ENCODE assay signal across 1 cellular context in the genomic region with DNA sequence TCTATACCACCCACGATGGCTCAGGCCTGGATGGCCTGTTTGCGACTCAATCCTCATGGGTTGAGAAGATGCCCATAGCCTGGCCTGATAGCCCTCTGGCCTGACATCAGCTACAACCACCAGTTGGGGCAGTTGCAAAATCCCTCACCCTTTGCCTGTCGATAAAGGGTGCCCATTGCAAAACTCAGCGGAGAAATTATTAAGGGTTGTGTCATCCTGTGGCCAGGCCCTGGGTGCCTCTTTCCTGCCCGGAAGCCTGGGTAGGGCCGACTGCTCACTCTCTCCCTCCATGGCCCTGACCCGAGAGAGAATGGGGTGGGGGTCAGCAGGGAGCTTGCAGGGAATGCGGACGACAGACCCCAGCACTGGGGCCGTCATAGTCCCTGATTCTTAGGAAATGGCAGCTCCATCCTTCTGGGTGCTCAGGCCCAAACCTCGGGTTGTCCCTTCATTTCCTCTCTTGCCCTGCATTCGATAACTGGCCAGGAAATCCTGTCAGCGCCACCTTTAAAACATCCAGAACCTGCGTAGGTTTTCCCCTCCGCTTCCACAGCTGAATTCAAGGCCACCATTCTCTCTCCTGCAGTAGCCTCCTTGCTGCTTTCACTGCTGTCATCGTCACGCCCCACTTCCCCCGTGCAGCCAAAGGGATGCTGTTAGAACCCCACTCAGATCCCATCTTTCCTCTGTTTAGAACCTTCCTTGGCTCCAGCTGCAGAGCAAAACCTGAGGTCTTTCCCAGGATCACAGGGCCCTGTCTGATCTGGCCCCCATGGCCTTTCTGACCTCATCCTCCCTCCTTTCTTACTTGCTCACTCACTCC.
TF ChIP-seq lines count a peak whose summit lies in the region.

No MANE protein-coding gene starts in this region.

TF ChIP-seq in HepG2, 621 proteins besides CTCF, POLR2A, EP300 and RAD21 (continued from another document and continues in another):
- TF ChIP-seq ZNF891 (CRISPR knock-in tag; IDR thresholded peaks at IDR 0.05): 0 out of 2 replicates have a peak, but pooled peaks have one; percentile 25
- no peak for TF ChIP-seq ZNF225 (CRISPR knock-in tag; IDR thresholded peaks at IDR 0.05)
- 0 out of 2 replicates have a peak, but pooled peaks have one; percentile 31 for TF ChIP-seq HNRNPL (IDR thresholded peaks at IDR 0.05; ENCODE audit: low read depth, low read length)
- no peak for TF ChIP-seq DMAP1 (CRISPR knock-in tag; IDR thresholded peaks at IDR 0.05)
- no peak for TF ChIP-seq ZMYM3 (CRISPR knock-in tag; IDR thresholded peaks at IDR 0.05)
- no peak for TF ChIP-seq ZFP36L1 (CRISPR knock-in tag; IDR thresholded peaks at IDR 0.05)
- TF ChIP-seq, protein P1, sequence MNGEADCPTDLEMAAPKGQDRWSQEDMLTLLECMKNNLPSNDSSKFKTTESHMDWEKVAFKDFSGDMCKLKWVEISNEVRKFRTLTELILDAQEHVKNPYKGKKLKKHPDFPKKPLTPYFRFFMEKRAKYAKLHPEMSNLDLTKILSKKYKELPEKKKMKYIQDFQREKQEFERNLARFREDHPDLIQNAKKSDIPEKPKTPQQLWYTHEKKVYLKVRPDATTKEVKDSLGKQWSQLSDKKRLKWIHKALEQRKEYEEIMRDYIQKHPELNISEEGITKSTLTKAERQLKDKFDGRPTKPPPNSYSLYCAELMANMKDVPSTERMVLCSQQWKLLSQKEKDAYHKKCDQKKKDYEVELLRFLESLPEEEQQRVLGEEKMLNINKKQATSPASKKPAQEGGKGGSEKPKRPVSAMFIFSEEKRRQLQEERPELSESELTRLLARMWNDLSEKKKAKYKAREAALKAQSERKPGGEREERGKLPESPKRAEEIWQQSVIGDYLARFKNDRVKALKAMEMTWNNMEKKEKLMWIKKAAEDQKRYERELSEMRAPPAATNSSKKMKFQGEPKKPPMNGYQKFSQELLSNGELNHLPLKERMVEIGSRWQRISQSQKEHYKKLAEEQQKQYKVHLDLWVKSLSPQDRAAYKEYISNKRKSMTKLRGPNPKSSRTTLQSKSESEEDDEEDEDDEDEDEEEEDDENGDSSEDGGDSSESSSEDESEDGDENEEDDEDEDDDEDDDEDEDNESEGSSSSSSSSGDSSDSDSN (CRISPR knock-in tag; IDR thresholded peaks at IDR 0.05): peak; percentile 53; the same call in 1 of the 2 replicates
- no peak for TF ChIP-seq CCAR2 (optimal IDR thresholded peaks at IDR 0.05; ENCODE audit: low read depth, low read length)
- 0 out of 2 replicates have a peak, but pooled peaks have one; percentile 40 for TF ChIP-seq HDAC1 (CRISPR knock-in tag; IDR thresholded peaks at IDR 0.05)
- peak; percentile 64 for TF ChIP-seq GATAD2A (CRISPR knock-in tag; IDR thresholded peaks at IDR 0.05)
- TF ChIP-seq, protein P2, sequence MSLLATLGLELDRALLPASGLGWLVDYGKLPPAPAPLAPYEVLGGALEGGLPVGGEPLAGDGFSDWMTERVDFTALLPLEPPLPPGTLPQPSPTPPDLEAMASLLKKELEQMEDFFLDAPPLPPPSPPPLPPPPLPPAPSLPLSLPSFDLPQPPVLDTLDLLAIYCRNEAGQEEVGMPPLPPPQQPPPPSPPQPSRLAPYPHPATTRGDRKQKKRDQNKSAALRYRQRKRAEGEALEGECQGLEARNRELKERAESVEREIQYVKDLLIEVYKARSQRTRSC (CRISPR knock-in tag; IDR thresholded peaks at IDR 0.05; ENCODE audit: low read depth): no peak
- TF ChIP-seq, protein P3, sequence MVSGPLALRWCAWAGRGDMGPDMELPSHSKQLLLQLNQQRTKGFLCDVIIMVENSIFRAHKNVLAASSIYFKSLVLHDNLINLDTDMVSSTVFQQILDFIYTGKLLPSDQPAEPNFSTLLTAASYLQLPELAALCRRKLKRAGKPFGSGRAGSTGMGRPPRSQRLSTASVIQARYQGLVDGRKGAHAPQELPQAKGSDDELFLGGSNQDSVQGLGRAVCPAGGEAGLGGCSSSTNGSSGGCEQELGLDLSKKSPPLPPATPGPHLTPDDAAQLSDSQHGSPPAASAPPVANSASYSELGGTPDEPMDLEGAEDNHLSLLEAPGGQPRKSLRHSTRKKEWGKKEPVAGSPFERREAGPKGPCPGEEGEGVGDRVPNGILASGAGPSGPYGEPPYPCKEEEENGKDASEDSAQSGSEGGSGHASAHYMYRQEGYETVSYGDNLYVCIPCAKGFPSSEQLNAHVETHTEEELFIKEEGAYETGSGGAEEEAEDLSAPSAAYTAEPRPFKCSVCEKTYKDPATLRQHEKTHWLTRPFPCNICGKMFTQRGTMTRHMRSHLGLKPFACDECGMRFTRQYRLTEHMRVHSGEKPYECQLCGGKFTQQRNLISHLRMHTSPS (CRISPR knock-in tag; IDR thresholded peaks at IDR 0.05; ENCODE audit: low read depth): peak; percentile 70; the same call in 1 of the 2 replicates
- TF ChIP-seq, protein P4, sequence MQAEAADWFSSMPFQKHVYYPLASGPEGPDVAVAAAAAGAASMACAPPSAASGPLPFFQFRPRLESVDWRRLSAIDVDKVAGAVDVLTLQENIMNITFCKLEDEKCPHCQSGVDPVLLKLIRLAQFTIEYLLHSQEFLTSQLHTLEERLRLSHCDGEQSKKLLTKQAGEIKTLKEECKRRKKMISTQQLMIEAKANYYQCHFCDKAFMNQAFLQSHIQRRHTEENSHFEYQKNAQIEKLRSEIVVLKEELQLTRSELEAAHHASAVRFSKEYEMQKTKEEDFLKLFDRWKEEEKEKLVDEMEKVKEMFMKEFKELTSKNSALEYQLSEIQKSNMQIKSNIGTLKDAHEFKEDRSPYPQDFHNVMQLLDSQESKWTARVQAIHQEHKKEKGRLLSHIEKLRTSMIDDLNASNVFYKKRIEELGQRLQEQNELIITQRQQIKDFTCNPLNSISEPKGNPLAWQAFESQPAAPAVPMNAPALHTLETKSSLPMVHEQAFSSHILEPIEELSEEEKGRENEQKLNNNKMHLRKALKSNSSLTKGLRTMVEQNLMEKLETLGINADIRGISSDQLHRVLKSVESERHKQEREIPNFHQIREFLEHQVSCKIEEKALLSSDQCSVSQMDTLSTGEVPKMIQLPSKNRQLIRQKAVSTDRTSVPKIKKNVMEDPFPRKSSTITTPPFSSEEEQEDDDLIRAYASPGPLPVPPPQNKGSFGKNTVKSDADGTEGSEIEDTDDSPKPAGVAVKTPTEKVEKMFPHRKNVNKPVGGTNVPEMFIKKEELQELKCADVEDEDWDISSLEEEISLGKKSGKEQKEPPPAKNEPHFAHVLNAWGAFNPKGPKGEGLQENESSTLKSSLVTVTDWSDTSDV (CRISPR knock-in tag; IDR thresholded peaks at IDR 0.05): peak; percentile 56; the same call in 1 of the 2 replicates
- TF ChIP-seq ZNF792 (CRISPR knock-in tag; IDR thresholded peaks at IDR 0.05): no peak
- TF ChIP-seq ZNF468 (CRISPR knock-in tag; IDR thresholded peaks at IDR 0.05): no peak
- peak; percentile 33; the same call in 1 of the 2 replicates for TF ChIP-seq GABPB1 (CRISPR knock-in tag; IDR thresholded peaks at IDR 0.05)
- TF ChIP-seq, protein P5, sequence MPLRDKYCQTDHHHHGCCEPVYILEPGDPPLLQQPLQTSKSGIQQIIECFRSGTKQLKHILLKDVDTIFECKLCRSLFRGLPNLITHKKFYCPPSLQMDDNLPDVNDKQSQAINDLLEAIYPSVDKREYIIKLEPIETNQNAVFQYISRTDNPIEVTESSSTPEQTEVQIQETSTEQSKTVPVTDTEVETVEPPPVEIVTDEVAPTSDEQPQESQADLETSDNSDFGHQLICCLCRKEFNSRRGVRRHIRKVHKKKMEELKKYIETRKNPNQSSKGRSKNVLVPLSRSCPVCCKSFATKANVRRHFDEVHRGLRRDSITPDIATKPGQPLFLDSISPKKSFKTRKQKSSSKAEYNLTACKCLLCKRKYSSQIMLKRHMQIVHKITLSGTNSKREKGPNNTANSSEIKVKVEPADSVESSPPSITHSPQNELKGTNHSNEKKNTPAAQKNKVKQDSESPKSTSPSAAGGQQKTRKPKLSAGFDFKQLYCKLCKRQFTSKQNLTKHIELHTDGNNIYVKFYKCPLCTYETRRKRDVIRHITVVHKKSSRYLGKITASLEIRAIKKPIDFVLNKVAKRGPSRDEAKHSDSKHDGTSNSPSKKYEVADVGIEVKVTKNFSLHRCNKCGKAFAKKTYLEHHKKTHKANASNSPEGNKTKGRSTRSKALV (CRISPR knock-in tag; IDR thresholded peaks at IDR 0.05): no peak
- TF ChIP-seq ELF3 (CRISPR knock-in tag; IDR thresholded peaks at IDR 0.05): no peak
- no peak for TF ChIP-seq RBFOX2 (IDR thresholded peaks at IDR 0.05; ENCODE audit: low read depth, low read length)
- TF ChIP-seq LCORL (IDR thresholded peaks at IDR 0.05): no peak
- 0 out of 2 replicates have a peak, but pooled peaks have one; percentile 57 for TF ChIP-seq LCORL (CRISPR knock-in tag; IDR thresholded peaks at IDR 0.05)
- TF ChIP-seq, protein P6, sequence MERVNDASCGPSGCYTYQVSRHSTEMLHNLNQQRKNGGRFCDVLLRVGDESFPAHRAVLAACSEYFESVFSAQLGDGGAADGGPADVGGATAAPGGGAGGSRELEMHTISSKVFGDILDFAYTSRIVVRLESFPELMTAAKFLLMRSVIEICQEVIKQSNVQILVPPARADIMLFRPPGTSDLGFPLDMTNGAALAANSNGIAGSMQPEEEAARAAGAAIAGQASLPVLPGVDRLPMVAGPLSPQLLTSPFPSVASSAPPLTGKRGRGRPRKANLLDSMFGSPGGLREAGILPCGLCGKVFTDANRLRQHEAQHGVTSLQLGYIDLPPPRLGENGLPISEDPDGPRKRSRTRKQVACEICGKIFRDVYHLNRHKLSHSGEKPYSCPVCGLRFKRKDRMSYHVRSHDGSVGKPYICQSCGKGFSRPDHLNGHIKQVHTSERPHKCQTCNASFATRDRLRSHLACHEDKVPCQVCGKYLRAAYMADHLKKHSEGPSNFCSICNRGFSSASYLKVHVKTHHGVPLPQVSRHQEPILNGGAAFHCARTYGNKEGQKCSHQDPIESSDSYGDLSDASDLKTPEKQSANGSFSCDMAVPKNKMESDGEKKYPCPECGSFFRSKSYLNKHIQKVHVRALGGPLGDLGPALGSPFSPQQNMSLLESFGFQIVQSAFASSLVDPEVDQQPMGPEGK (CRISPR knock-in tag; IDR thresholded peaks at IDR 0.05): peak; percentile 32; the same call in 1 of the 2 replicates
- TF ChIP-seq FOSL2 (CRISPR knock-in tag; IDR thresholded peaks at IDR 0.05): peak; percentile 87
- TF ChIP-seq GATAD1 (CRISPR knock-in tag; IDR thresholded peaks at IDR 0.05): no peak
- TF ChIP-seq TCF7 (IDR thresholded peaks at IDR 0.05; ENCODE audit: low read depth): no peak
- peak; percentile 39 for TF ChIP-seq ETV5 (CRISPR knock-in tag; IDR thresholded peaks at IDR 0.05; ENCODE audit: borderline replicate concordance)
- 0 out of 2 replicates have a peak, but pooled peaks have one; percentile 36 for TF ChIP-seq ZFY (CRISPR knock-in tag; IDR thresholded peaks at IDR 0.05)
- TF ChIP-seq HMG20A (CRISPR knock-in tag; IDR thresholded peaks at IDR 0.05; ENCODE audit: borderline replicate concordance): peak; percentile 41; the same call in 1 of the 2 replicates
- no peak for TF ChIP-seq EHMT2 (IDR thresholded peaks at IDR 0.05; ENCODE audit: borderline replicate concordance, low read depth, low read length)
- peak; percentile 24; the same call in 1 of the 2 replicates for TF ChIP-seq KDM3A (CRISPR knock-in tag; IDR thresholded peaks at IDR 0.05; ENCODE audit: low read depth)
- TF ChIP-seq, protein P7, sequence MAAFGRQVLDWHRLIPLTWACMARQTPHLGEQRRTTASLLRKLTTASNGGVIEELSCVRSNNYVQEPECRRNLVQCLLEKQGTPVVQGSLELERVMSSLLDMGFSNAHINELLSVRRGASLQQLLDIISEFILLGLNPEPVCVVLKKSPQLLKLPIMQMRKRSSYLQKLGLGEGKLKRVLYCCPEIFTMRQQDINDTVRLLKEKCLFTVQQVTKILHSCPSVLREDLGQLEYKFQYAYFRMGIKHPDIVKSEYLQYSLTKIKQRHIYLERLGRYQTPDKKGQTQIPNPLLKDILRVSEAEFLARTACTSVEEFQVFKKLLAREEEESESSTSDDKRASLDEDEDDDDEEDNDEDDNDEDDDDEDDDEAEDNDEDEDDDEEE (CRISPR knock-in tag; IDR thresholded peaks at IDR 0.05): 0 out of 2 replicates have a peak, but pooled peaks have one; percentile 20
- TF ChIP-seq, protein P8, sequence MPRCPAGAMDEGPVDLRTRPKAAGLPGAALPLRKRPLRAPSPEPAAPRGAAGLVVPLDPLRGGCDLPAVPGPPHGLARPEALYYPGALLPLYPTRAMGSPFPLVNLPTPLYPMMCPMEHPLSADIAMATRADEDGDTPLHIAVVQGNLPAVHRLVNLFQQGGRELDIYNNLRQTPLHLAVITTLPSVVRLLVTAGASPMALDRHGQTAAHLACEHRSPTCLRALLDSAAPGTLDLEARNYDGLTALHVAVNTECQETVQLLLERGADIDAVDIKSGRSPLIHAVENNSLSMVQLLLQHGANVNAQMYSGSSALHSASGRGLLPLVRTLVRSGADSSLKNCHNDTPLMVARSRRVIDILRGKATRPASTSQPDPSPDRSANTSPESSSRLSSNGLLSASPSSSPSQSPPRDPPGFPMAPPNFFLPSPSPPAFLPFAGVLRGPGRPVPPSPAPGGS (CRISPR knock-in tag; IDR thresholded peaks at IDR 0.05): no peak
- no peak for TF ChIP-seq ZNF20 (CRISPR knock-in tag; IDR thresholded peaks at IDR 0.05)
- TF ChIP-seq ZNF790 (CRISPR knock-in tag; IDR thresholded peaks at IDR 0.05; ENCODE audit: borderline replicate concordance): no peak
- peak; percentile 63 for TF ChIP-seq CEBPG (CRISPR knock-in tag; IDR thresholded peaks at IDR 0.05)
- TF ChIP-seq, protein P9, sequence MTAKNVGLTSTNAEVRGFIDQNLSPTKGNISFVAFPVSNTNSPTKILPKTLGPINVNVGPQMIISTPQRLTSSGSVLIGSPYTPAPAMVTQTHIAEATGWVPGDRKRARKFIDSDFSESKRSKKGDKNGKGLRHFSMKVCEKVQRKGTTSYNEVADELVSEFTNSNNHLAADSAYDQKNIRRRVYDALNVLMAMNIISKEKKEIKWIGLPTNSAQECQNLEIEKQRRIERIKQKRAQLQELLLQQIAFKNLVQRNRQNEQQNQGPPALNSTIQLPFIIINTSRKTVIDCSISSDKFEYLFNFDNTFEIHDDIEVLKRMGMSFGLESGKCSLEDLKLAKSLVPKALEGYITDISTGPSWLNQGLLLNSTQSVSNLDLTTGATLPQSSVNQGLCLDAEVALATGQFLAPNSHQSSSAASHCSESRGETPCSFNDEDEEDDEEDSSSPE (CRISPR knock-in tag; IDR thresholded peaks at IDR 0.05): no peak
- peak; percentile 90 for TF ChIP-seq CEBPB (IDR thresholded peaks at IDR 0.05; ENCODE audit: borderline replicate concordance, low read depth, low read length)
